21 cellular contexts compared by ENCODE assay signal in the genomic region with DNA sequence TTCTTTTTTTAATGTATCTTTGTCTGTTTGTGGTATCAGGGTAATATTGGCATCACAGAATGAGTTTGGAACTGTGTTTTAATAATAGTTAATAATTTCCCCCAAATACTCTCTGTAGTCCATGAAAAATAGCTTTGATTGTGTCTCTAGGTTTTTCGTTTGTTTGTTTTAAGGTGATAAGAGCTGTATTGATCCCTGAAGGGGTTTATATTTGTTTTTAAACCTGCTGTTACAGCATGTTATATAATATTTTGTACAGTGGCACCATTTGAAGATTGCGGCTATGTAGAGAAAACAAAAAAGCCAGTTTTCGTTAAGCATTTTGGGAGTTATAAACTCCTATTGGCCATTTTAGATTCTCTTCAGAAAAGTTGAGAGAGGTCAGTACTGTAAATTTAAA. TPM values are rescaled to one million over a fixed set of nuclear protein-coding genes. Genes with fewer than 3 reads are reported as not detected.
DNase-seq lines count a peak whose midpoint lies in the region; ATAC-seq, FAIRE-seq and TF ChIP-seq lines count a peak whose summit lies in the region.
"Had no signal": no experiment of that assay in that cellular context is flagged by ENCODE, and none has a peak within 500 bp of the region (broad histone marks: within the 10 kb centered on the region; RNA-seq: fewer than 3 reads in every experiment).

No MANE protein-coding gene starts in this region.

- no peak for FAIRE-seq in HepG2 (lab: Jason Lieb, UNC)
- FAIRE-seq: K562, RCC 7860 had no signal

- no peaks in the 10 kb centered on the region for H3K79me2 ChIP-seq in HepG2 (ENCODE audit: insufficient read depth, low read length)

- peaks cover 19% of the 10 kb centered on the region for H3K4me1 Mint-ChIP-seq in activated T-helper 17 cell treated with anti-CD3 and anti-CD28 coated beads, Interleukin-2, amount 50 U/mL, for 72 hours
- H3K4me1 Mint-ChIP-seq in stimulated activated effector memory CD8-positive, alpha-beta T cell treated with anti-CD3 and anti-CD28 coated beads, Interleukin-12 subunit alpha, Interleukin-12 subunit beta, amount 100 ng/mL, for 72 hours, result peaks cover 41% of the 10 kb centered on the region

- H3K4me3 ChIP-seq in left ventricle myocardium inferior, result no peak overlapping the region
- no peak overlapping the region for H3K4me3 ChIP-seq in right atrium auricular region
- no peak overlapping the region for H3K4me3 ChIP-seq in HepG2 (replicated peaks in 1 of 3; ENCODE audit: insufficient read depth in 1 of 3, low read depth in 2 of 3, low read length in 3 of 3)
- H3K4me3 ChIP-seq: K562, SJCRH30 had no signal

- TF ChIP-seq CTCF in left ventricle myocardium inferior (IDR thresholded peaks at IDR 0.05; ENCODE audit: borderline replicate concordance), result no peak
- no peak for TF ChIP-seq CTCF in right atrium auricular region (IDR thresholded peaks at IDR 0.05)
- TF ChIP-seq CTCF in HepG2 (CRISPR knock-in tag; IDR thresholded peaks at IDR 0.05), result no peak

- DNase-seq in left ventricle myocardium inferior, result no peak
- no peak for DNase-seq in right atrium auricular region (ENCODE audit: low spot score)
- no peak for DNase-seq in HepG2 (ENCODE audit: low spot score)
- no peak for DNase-seq in stimulated activated effector memory CD8-positive, alpha-beta T cell treated with anti-CD3 and anti-CD28 coated beads, Interleukin-12 subunit alpha, Interleukin-12 subunit beta, amount 100 ng/mL, for 72 hours (ENCODE audit: low spot score in 2 of 2)
- no peak for DNase-seq in NCI-H2171 treated with DMSO at 0.1 percent for 48 hours (lab: John Stamatoyannopoulos, UW)
- DNase-seq: BE2C; CD4-positive, CD25-positive, alpha-beta regulatory T cell; EL; GF-D8; H7; NCI-H1092 treated with DMSO at 0.1 percent for 48 hours; NCI-H146; NCI-H2029 treated with DMSO at 0.1 percent for 48 hours; NCI-H2171; NCI-H524 treated with DMSO at 0.1 percent for 48 hours; OCI-M1; SJCRH30 had no signal

- TF ChIP-seq POLR2A in HepG2 (IDR thresholded peaks at IDR 0.05; ENCODE audit: insufficient read depth in 1 of 2, low read depth in 2 of 2, low read length in 2 of 2), result no peak

- no peak for TF ChIP-seq RAD21 in HepG2 (CRISPR knock-in tag; IDR thresholded peaks at IDR 0.05)

- H2AFZ ChIP-seq in HepG2 (ENCODE audit: low read length), result no peak overlapping the region

- H3K9ac ChIP-seq in HepG2 (ENCODE audit: insufficient read depth, low read depth, low read length), result no peak overlapping the region

- intact Hi-C loops in left ventricle myocardium inferior (cut with micrococcal nuclease), result no loop called here
- intact Hi-C loops in HepG2 (cut with micrococcal nuclease; ENCODE audit: unreplicated experiment), result no loop called here

- H3K36me3 Mint-ChIP-seq in activated T-helper 17 cell treated with anti-CD3 and anti-CD28 coated beads, Interleukin-2, amount 50 U/mL, for 72 hours (ENCODE audit: low read depth), result peaks cover 50% of the 10 kb centered on the region
- peaks cover 7% of the 10 kb centered on the region for H3K36me3 Mint-ChIP-seq in stimulated activated effector memory CD8-positive, alpha-beta T cell treated with anti-CD3 and anti-CD28 coated beads, Interleukin-12 subunit alpha, Interleukin-12 subunit beta, amount 100 ng/mL, for 72 hours
- H3K36me3 Mint-ChIP-seq: CD4-positive, CD25-positive, alpha-beta regulatory T cell had no signal

- no peak for ATAC-seq in activated T-helper 17 cell treated with anti-CD3 and anti-CD28 coated beads, Interleukin-2, amount 50 U/mL, for 72 hours (replicated peaks)
- ATAC-seq in HepG2, result no peak
- no peak for ATAC-seq in stimulated activated effector memory CD8-positive, alpha-beta T cell treated with anti-CD3 and anti-CD28 coated beads, Interleukin-12 subunit alpha, Interleukin-12 subunit beta, amount 100 ng/mL, for 72 hours
- no peak for ATAC-seq in HG03469 (IDR thresholded peaks at IDR 0.05; ENCODE audit: unreplicated experiment)
- ATAC-seq: K562 had no signal

- peak overlapping the region; percentile 73 for H3K27ac Mint-ChIP-seq in activated T-helper 17 cell treated with anti-CD3 and anti-CD28 coated beads, Interleukin-2, amount 50 U/mL, for 72 hours
- H3K27ac Mint-ChIP-seq in stimulated activated effector memory CD8-positive, alpha-beta T cell treated with anti-CD3 and anti-CD28 coated beads, Interleukin-12 subunit alpha, Interleukin-12 subunit beta, amount 100 ng/mL, for 72 hours, result peak overlapping the region; percentile 55

- no TSS peak for BruUV-seq in HepG2 (replicated peaks; lab: Mats Ljungman, UMichigan)

- peaks cover 53% of the 10 kb centered on the region for H3K4me1 ChIP-seq in left ventricle myocardium inferior
- H3K4me1 ChIP-seq in right atrium auricular region, result peaks cover 0 to 28% of the 10 kb centered on the region in 2 donors
- peaks cover 17% of the 10 kb centered on the region; the same call in 1 of the 2 replicates for H3K4me1 ChIP-seq in HepG2 (ENCODE audit: insufficient read depth, low read length)
- H3K4me1 ChIP-seq: BE2C, SJCRH30 had no signal

- peaks cover 3% of the 10 kb centered on the region; the same call in 1 of the 2 replicates for H4K20me1 ChIP-seq in HepG2 (ENCODE audit: insufficient read depth, low read length)

- in situ Hi-C loops in HepG2 (cut with HindIII; ENCODE audit: extremely low pct_ligation_motif_present, low pct_unique_long_range_greater_than_20kb), result no loop called here

- WGBS in HepG2 (ENCODE audit: low lambda C conversion rate), result 57% methylated on average over 3 of the region's 3 CpGs

- H3K27ac ChIP-seq in left ventricle myocardium inferior (replicated peaks) (peak overlapping the region; percentile 76), right atrium auricular region (peak overlapping the region in 1 of 2 donors; percentile 60), HepG2 (ENCODE audit: extremely low read length, insufficient read depth, low read length) (no peak overlapping the region)
- H3K27ac ChIP-seq: SJCRH30 had no signal

- H3K9me3 Mint-ChIP-seq in activated T-helper 17 cell treated with anti-CD3 and anti-CD28 coated beads, Interleukin-2, amount 50 U/mL, for 72 hours, result peaks cover 3% of the 10 kb centered on the region
- no peaks in the 10 kb centered on the region for H3K9me3 Mint-ChIP-seq in stimulated activated effector memory CD8-positive, alpha-beta T cell treated with anti-CD3 and anti-CD28 coated beads, Interleukin-12 subunit alpha, Interleukin-12 subunit beta, amount 100 ng/mL, for 72 hours

- H3K27me3 ChIP-seq in left ventricle myocardium inferior (ENCODE audit: low read depth) (no peaks in the 10 kb centered on the region), right atrium auricular region (no peaks in the 10 kb centered on the region), HepG2 (ENCODE audit: control insufficient read depth in 1 of 2, insufficient read depth in 2 of 2, low read length in 2 of 2) (no peaks in the 10 kb centered on the region; a peak in 1 of 5 replicates)
- H3K27me3 ChIP-seq: BE2C, SJCRH30 had no signal

- H3K4me2 ChIP-seq in HepG2 (ENCODE audit: low read depth, low read length), result no peak overlapping the region

- H3K27me3 Mint-ChIP-seq in activated T-helper 17 cell treated with anti-CD3 and anti-CD28 coated beads, Interleukin-2, amount 50 U/mL, for 72 hours, result no peaks in the 10 kb centered on the region
- H3K27me3 Mint-ChIP-seq: CD4-positive, CD25-positive, alpha-beta regulatory T cell had no signal

- no peak overlapping the region for H3K4me3 Mint-ChIP-seq in activated T-helper 17 cell treated with anti-CD3 and anti-CD28 coated beads, Interleukin-2, amount 50 U/mL, for 72 hours
- peak overlapping the region; percentile 23 for H3K4me3 Mint-ChIP-seq in stimulated activated effector memory CD8-positive, alpha-beta T cell treated with anti-CD3 and anti-CD28 coated beads, Interleukin-12 subunit alpha, Interleukin-12 subunit beta, amount 100 ng/mL, for 72 hours

- H3K36me3 ChIP-seq in left ventricle myocardium inferior (no peaks in the 10 kb centered on the region), right atrium auricular region (no peaks in the 10 kb centered on the region), HepG2 (replicated peaks in 1 of 2; ENCODE audit: control insufficient read depth in 1 of 2, insufficient read depth in 2 of 2, low read length in 2 of 2) (no peaks in the 10 kb centered on the region)
- H3K36me3 ChIP-seq: BE2C had no signal

- no peaks in the 10 kb centered on the region for H3K9me3 ChIP-seq in left ventricle myocardium inferior (replicated peaks)
- H3K9me3 ChIP-seq in right atrium auricular region, result no peaks in the 10 kb centered on the region
- no peaks in the 10 kb centered on the region for H3K9me3 ChIP-seq in HepG2 (ENCODE audit: low read length)
- H3K9me3 ChIP-seq: BE2C had no signal

- POLR2A ChIA-PET in HepG2 (lab: Yijun Ruan, JAX), result no interaction called here

- CTCF ChIA-PET in HepG2 (lab: Yijun Ruan, JAX; ENCODE audit: low intra/inter-chr PET ratio, low total read pairs), result no interaction called here

- TF ChIP-seq EP300 in HepG2 (IDR thresholded peaks at IDR 0.05; ENCODE audit: low read depth in 2 of 2, low read length in 2 of 2) (no peak), HepG2 (CRISPR knock-in tag; IDR thresholded peaks at IDR 0.05; ENCODE audit: borderline replicate concordance) (no peak)

RNA-seq across cellular contexts. Expression of a gene that starts 15.7 kb away (rescaled TPM):
- total RNA-seq in left ventricle myocardium inferior (1,051 TPM), right atrium auricular region (1,000 to 10,000 TPM; 2,512 to 4,531 TPM), HepG2 (2016; rRNA removed; fragmentation: Illumina TruSeq; extraction: Trizol) (14.5 and 20.2 TPM in 2 replicates)
- 100 to 1,000 TPM in 1 of 2 donors, 10 to 100 TPM in 1; 66.5 to 153 TPM for total RNA-seq in activated T-helper 17 cell treated with anti-CD3 and anti-CD28 coated beads, Interleukin-2, amount 50 U/mL, for 72 hours
- total RNA-seq in HepG2 (2016; cell fraction: cytosol; rRNA removed; fragmentation: Illumina TruSeq; extraction: Trizol; ENCODE audit: low read depth), result 2.9 and 4.1 TPM in 2 replicates
- 15.9 and 21.2 TPM in 2 replicates for total RNA-seq in HepG2 (2016; cell fraction: insoluble cytoplasmic fraction; rRNA removed; fragmentation: Illumina TruSeq; extraction: Trizol)
- total RNA-seq in HepG2 (2016; cell fraction: membrane; rRNA removed; fragmentation: Illumina TruSeq; extraction: Trizol), result 11.0 and 12.0 TPM in 2 replicates
- 26.2 and 31.9 TPM in 2 replicates for total RNA-seq in HepG2 (2016; cell fraction: nucleus; rRNA removed; fragmentation: Illumina TruSeq; extraction: Trizol)
- polyA plus RNA-seq in HepG2 (2011; rRNA removed), result 65.9 and 79.1 TPM in 2 replicates
- polyA plus RNA-seq in HepG2 (2011; cell fraction: cytosol; rRNA removed), result 32.9 and 50.9 TPM in 2 replicates
- 21.8 and 24.3 TPM in 2 replicates for polyA plus RNA-seq in HepG2 (2011; cell fraction: nucleus; rRNA removed)
- polyA plus RNA-seq in HepG2 (2012), result 45.1 and 59.9 TPM in 2 replicates
- 2.9 TPM in 2 replicates for polyA plus RNA-seq in HepG2 (2016; cell fraction: cytosol; fragmentation: Illumina TruSeq; extraction: Trizol; ENCODE audit: low read depth)
- polyA plus RNA-seq in HepG2 (2016; cell fraction: insoluble cytoplasmic fraction; fragmentation: Illumina TruSeq; extraction: Trizol; ENCODE audit: low read depth), result 13.7 and 15.8 TPM in 2 replicates
- 7.8 and 9.1 TPM in 2 replicates for polyA plus RNA-seq in HepG2 (2016; cell fraction: membrane; fragmentation: Illumina TruSeq; extraction: Trizol; ENCODE audit: low read depth)
- 28.2 and 31.3 TPM in 2 replicates for polyA plus RNA-seq in HepG2 (2016; cell fraction: nucleus; fragmentation: Illumina TruSeq; extraction: Trizol; ENCODE audit: insufficient read depth, low read depth)
- polyA minus RNA-seq in HepG2 (2011; rRNA and poly(A)+ RNA removed; ENCODE audit: low replicate concordance), result 90.8 and 98.2 TPM in 2 replicates
- 38.8 and 52.7 TPM in 2 replicates for polyA minus RNA-seq in HepG2 (2011; cell fraction: cytosol; rRNA and poly(A)+ RNA removed)
- polyA minus RNA-seq in HepG2 (2011; cell fraction: nucleus; rRNA and poly(A)+ RNA removed), result 80.4 and 84.7 TPM in 2 replicates
